In genomic region chrX:80550722-80551121, GRCh38 we compare ENCODE assay signal across 16 cellular contexts.
DNase-seq lines count a peak whose midpoint lies in the region; ATAC-seq and TF ChIP-seq lines count a peak whose summit lies in the region.
"Had no signal": no experiment of that assay in that cellular context is flagged by ENCODE, and none has a peak within 500 bp of the region (broad histone marks: within the 10 kb centered on the region; RNA-seq: fewer than 3 reads in every experiment).

No MANE protein-coding gene starts in this region.

- intact Hi-C loops in mucosa of descending colon (cut with DNase I, micrococcal nuclease) = no loop called here

- no peaks in the 10 kb centered on the region for H3K4me1 Mint-ChIP-seq in chondrocyte (ENCODE audit: low read depth)
- H3K4me1 Mint-ChIP-seq: activated naive CD8-positive, alpha-beta T cell treated with anti-CD3 and anti-CD28 coated beads, Interleukin-2, amount 10 ng/mL, durations not matched to agents 7 days and 5 days had no signal

- H3K4me3 ChIP-seq in mucosa of descending colon = no peak overlapping the region
- H3K4me3 ChIP-seq: Peyer's patch, psoas muscle had no signal

- H3K27me3 Mint-ChIP-seq in chondrocyte (ENCODE audit: low read depth) = no peaks in the 10 kb centered on the region
- H3K27me3 Mint-ChIP-seq: activated naive CD8-positive, alpha-beta T cell treated with anti-CD3 and anti-CD28 coated beads, Interleukin-2, amount 10 ng/mL, durations not matched to agents 7 days and 5 days had no signal

- no peak overlapping the region for H3K27ac Mint-ChIP-seq in chondrocyte (ENCODE audit: unreplicated experiment)
- H3K27ac Mint-ChIP-seq: activated naive CD8-positive, alpha-beta T cell treated with anti-CD3 and anti-CD28 coated beads, Interleukin-2, amount 10 ng/mL, durations not matched to agents 7 days and 5 days had no signal

- no peak overlapping the region for H3K4me3 Mint-ChIP-seq in chondrocyte (ENCODE audit: unreplicated experiment)
- H3K4me3 Mint-ChIP-seq: activated naive CD8-positive, alpha-beta T cell treated with anti-CD3 and anti-CD28 coated beads, Interleukin-2, amount 10 ng/mL, durations not matched to agents 7 days and 5 days had no signal

- ATAC-seq in HG03025 (IDR thresholded peaks at IDR 0.05; ENCODE audit: low FRiP score, unreplicated experiment) = peak; percentile 66
- ATAC-seq in mucosa of descending colon = no peak
- ATAC-seq: esophagus mucosa, psoas muscle had no signal

- TF ChIP-seq CTCF in mucosa of descending colon (IDR thresholded peaks at IDR 0.05) = no peak
- TF ChIP-seq CTCF in chondrocyte (IDR thresholded peaks at IDR 0.05) = no peak

- no peaks in the 10 kb centered on the region for H3K36me3 Mint-ChIP-seq in chondrocyte (ENCODE audit: low read depth)
- H3K36me3 Mint-ChIP-seq: activated naive CD8-positive, alpha-beta T cell treated with anti-CD3 and anti-CD28 coated beads, Interleukin-2, amount 10 ng/mL, durations not matched to agents 7 days and 5 days had no signal

- DNase-seq in NCI-H82 (lab: John Stamatoyannopoulos, UW) = peak; percentile 34
- no peak for DNase-seq in NCI-H82 treated with DMSO at 0.1 percent for 48 hours (lab: John Stamatoyannopoulos, UW; ENCODE audit: unreplicated experiment)
- DNase-seq in OCI-M1 (lab: John Stamatoyannopoulos, UW) = peak; percentile 78
- DNase-seq in kidney tubule cell (ENCODE audit: low spot score) = peak; percentile 12
- DNase-seq in NCI-H187 (lab: John Stamatoyannopoulos, UW) = no peak
- no peak for DNase-seq in mucosa of descending colon
- no peak for DNase-seq in chondrocyte (ENCODE audit: low spot score)
- DNase-seq: activated CD8-positive, alpha-beta memory T cell treated with anti-CD3 and anti-CD28 coated beads, Interleukin-2, amount 50 U/mL, for 48 hours; activated naive CD8-positive, alpha-beta T cell treated with anti-CD3 and anti-CD28 coated beads, Interleukin-2, amount 10 ng/mL, durations not matched to agents 7 days and 5 days; cerebellar nuclear complex; DMS153; NCI-H2081; Peyer's patch; psoas muscle had no signal

- peaks cover 3% of the 10 kb centered on the region for H3K9me3 Mint-ChIP-seq in chondrocyte (ENCODE audit: low read depth)
- H3K9me3 Mint-ChIP-seq: activated naive CD8-positive, alpha-beta T cell treated with anti-CD3 and anti-CD28 coated beads, Interleukin-2, amount 10 ng/mL, durations not matched to agents 7 days and 5 days had no signal

- no peaks in the 10 kb centered on the region for H3K9me3 ChIP-seq in mucosa of descending colon
- H3K9me3 ChIP-seq: Peyer's patch, psoas muscle had no signal

- no peaks in the 10 kb centered on the region for H3K36me3 ChIP-seq in mucosa of descending colon (ENCODE audit: low read depth)
- H3K36me3 ChIP-seq: Peyer's patch had no signal

- no peaks in the 10 kb centered on the region for H3K4me1 ChIP-seq in mucosa of descending colon (ENCODE audit: low read depth)
- H3K4me1 ChIP-seq: Peyer's patch, psoas muscle had no signal

Comparison
In these comparisons a context has a peak if more than half of its experiments do, and no peak if none do; other contexts are left out.
1. DNase-seq: peak in NCI-H82 (single experiment), OCI-M1 (single experiment) and kidney tubule cell (single experiment); none in NCI-H82 treated with DMSO at 0.1 percent for 48 hours (single experiment), NCI-H187 (0 of 2), mucosa of descending colon (0 of 3) and chondrocyte (single experiment).